17 cellular contexts compared by ENCODE assay signal in genomic region chr6:3277851-3278416, GRCh38.
"Had no signal": no experiment of that assay in that cellular context is flagged by ENCODE, and none has a peak within 500 bp of the region (broad histone marks: within the 10 kb centered on the region; RNA-seq: fewer than 3 reads in every experiment).

No MANE protein-coding gene starts in this region.

- H3K9me3 ChIP-seq: lower lobe of right lung, upper lobe of right lung had no signal

- H3K4me3 ChIP-seq: cardiac muscle cell, lower lobe of right lung, upper lobe of right lung had no signal

- FAIRE-seq: kidney had no signal

- ATAC-seq: activated naive CD8-positive, alpha-beta T cell treated with anti-CD3 and anti-CD28 coated beads, Interleukin-2, amount 50 U/mL, for 24 hours; activated T-cell treated with anti-CD3 and anti-CD28 coated beads, Interleukin-2, amount 50 U/mL, for 4 hours; foreskin keratinocyte; lower lobe of right lung; naive thymus-derived CD4-positive, alpha-beta T cell; SK-N-SH treated with all-trans-retinoic acid at 6 μM for 48 hours; stimulated activated naive CD8-positive, alpha-beta T cell treated with anti-CD3 and anti-CD28 coated beads, Interleukin-15, Interleukin-2, amounts not matched to agents 100 U/mL and 50 U/mL, for 24 hours; upper lobe of right lung had no signal

- H3K27ac ChIP-seq: cardiac muscle cell, foreskin keratinocyte, lower lobe of right lung, upper lobe of right lung had no signal

- DNase-seq: activated CD8-positive, alpha-beta memory T cell treated with anti-CD3 and anti-CD28 coated beads for 24 hours; activated CD8-positive, alpha-beta memory T cell treated with anti-CD3 and anti-CD28 coated beads, Interleukin-2, amount 50 U/mL, for 4 hours; activated gamma-delta T cell; activated naive CD4-positive, alpha-beta T cell treated with anti-CD3 and anti-CD28 coated beads, Interleukin-2, amount 50 U/mL, for 16 hours; activated naive CD8-positive, alpha-beta T cell treated with anti-CD3 and anti-CD28 coated beads, Interleukin-2, amount 50 U/mL, for 24 hours; activated T-cell treated with anti-CD3 and anti-CD28 coated beads, Interleukin-2, amount 50 U/mL, for 4 hours; effector CD4-positive, alpha-beta T cell; foreskin keratinocyte; kidney; lower lobe of right lung; naive thymus-derived CD4-positive, alpha-beta T cell; retina; stimulated activated CD4-positive, alpha-beta T cell treated with anti-CD3 and anti-CD28 coated beads, Interleukin-4, amount 100 ng/mL, for 4 hours; stimulated activated naive CD8-positive, alpha-beta T cell treated with anti-CD3 and anti-CD28 coated beads, Interleukin-15, Interleukin-2, amounts not matched to agents 100 U/mL and 50 U/mL, for 24 hours; upper lobe of right lung had no signal

- H3K27me3 ChIP-seq: cardiac muscle cell, foreskin keratinocyte, upper lobe of right lung had no signal

- H3K36me3 ChIP-seq: cardiac muscle cell had no signal
